Comparison of ENCODE assay signal across 8 cellular contexts in the genomic region with DNA sequence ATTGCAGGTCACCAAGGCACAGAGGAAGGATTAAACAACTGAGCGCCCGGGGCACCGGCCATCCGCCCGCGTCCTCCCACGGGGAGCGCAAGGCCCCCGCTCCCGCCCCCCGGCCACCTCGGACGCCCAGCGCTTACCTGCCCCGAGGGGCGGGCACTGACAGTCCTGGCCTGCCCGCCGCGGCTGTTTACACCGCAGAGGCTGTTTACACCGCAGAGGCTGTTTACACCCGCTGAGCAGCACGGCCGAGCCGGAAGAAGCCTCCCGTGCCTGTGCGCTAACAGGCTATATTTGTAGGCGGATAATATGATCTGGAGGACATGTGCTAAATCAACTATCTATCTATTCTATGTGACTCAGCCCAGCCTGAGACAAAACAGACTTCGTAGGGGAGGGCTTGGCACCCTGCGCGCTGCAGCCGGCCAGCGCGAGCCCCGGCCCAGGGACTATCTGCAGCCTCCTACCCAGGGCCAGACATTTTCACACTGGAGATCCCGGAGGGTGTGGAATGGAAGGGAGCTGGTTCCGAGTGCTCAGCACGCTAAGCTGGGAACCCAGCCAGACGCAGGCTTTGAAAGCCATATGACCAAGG. TPM values are rescaled to one million over a fixed set of nuclear protein-coding genes. Genes with fewer than 3 reads are reported as not detected.
DNase-seq lines count a peak whose midpoint lies in the region; ATAC-seq and TF ChIP-seq lines count a peak whose summit lies in the region.

A gene with protein sequence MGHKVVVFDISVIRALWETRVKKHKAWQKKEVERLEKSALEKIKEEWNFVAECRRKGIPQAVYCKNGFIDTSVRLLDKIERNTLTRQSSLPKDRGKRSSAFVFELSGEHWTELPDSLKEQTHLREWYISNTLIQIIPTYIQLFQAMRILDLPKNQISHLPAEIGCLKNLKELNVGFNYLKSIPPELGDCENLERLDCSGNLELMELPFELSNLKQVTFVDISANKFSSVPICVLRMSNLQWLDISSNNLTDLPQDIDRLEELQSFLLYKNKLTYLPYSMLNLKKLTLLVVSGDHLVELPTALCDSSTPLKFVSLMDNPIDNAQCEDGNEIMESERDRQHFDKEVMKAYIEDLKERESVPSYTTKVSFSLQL (minus strand): TSS at position 263 of the 592 bp plus-strand sequence. CDS start 14,711 bp downstream, outside the sequence.

- H3K36me3 ChIP-seq in smooth muscle cell (ENCODE audit: low read depth) (no peaks in the 10 kb centered on the region), SJCRH30 (no peaks in the 10 kb centered on the region)

- H3F3A ChIP-seq in smooth muscle cell (ENCODE audit: low read depth): no peaks in the 10 kb centered on the region

- H3K9ac ChIP-seq in smooth muscle cell (ENCODE audit: low read depth): peak within 1 kb of the TSS; percentile 37

- H3K27ac ChIP-seq in smooth muscle cell (ENCODE audit: low read depth) (peak within 1 kb of the TSS; percentile 3), SJCRH30 (no peak within 1 kb of the TSS)

- peak within 1 kb of the TSS; percentile 56 for H2AFZ ChIP-seq in smooth muscle cell (ENCODE audit: low read depth)

- DNase-seq in EH (ENCODE audit: low read depth): peak; percentile 72
- peak; percentile 46 to 79 for DNase-seq in cardiac fibroblast (ENCODE audit: low read depth in 2 of 2)
- peak; percentile 59 for DNase-seq in iris pigment epithelial cell (ENCODE audit: low read depth)
- peak; percentile 48 for DNase-seq in smooth muscle cell (lab: John Stamatoyannopoulos, UW; ENCODE audit: unreplicated experiment)
- no peak for DNase-seq in SJCRH30
- DNase-seq in UCSD-AML1 (lab: John Stamatoyannopoulos, UW; ENCODE audit: unreplicated experiment): no peak
- DNase-seq in OCI-M1 (lab: John Stamatoyannopoulos, UW): no peak

- peak within 1 kb of the TSS; percentile 44 to 52 for H3K4me3 ChIP-seq in cardiac fibroblast (replicated peaks in 1 of 2; ENCODE audit: low read depth in 2 of 2, low read length in 2 of 2)
- peak within 1 kb of the TSS; percentile 54 for H3K4me3 ChIP-seq in smooth muscle cell
- H3K4me3 ChIP-seq in SJCRH30: no peak within 1 kb of the TSS

- 1% methylated on average over 29 of the region's 39 CpGs for WGBS in smooth muscle cell (ENCODE audit: low lambda C conversion rate)

- ATAC-seq in SK-N-SH treated with all-trans-retinoic acid at 6 μM for 48 hours: peak; percentile 94

- H3K9me3 ChIP-seq in smooth muscle cell (replicated peaks; ENCODE audit: low read depth) (no peaks in the 10 kb centered on the region), SJCRH30 (replicated peaks) (no peaks in the 10 kb centered on the region)

- TF ChIP-seq CTCF in cardiac fibroblast (IDR thresholded peaks at IDR 0.05; ENCODE audit: low read depth, low read length) (no peak), smooth muscle cell (IDR thresholded peaks at IDR 0.05; ENCODE audit: borderline replicate concordance, insufficient read depth, poor library complexity, severe bottlenecking) (no peak)

- no peaks in the 10 kb centered on the region for H4K20me1 ChIP-seq in smooth muscle cell (ENCODE audit: low read depth)

- no peaks in the 10 kb centered on the region for H3K79me2 ChIP-seq in smooth muscle cell (ENCODE audit: low read depth)

- H3K4me1 ChIP-seq in smooth muscle cell (ENCODE audit: low read depth) (no peaks in the 10 kb centered on the region), SJCRH30 (no peaks in the 10 kb centered on the region)

- H3K4me2 ChIP-seq in smooth muscle cell: peak within 1 kb of the TSS; percentile 89

- H3K27me3 ChIP-seq in smooth muscle cell (ENCODE audit: low read depth): no peaks in the 10 kb centered on the region
- no peaks in the 10 kb centered on the region for H3K27me3 ChIP-seq in SJCRH30

TF ChIP-seq in SK-N-SH treated with all-trans-retinoic acid at 6 μM for 48 hours, 23 proteins besides CTCF, POLR2A, EP300 and RAD21:
- TF ChIP-seq ZFP30 (CRISPR knock-in tag; IDR thresholded peaks at IDR 0.05) (peak; percentile 8; the same call in 1 of the 2 replicates), SNAI2 (CRISPR knock-in tag; IDR thresholded peaks at IDR 0.05) (no peak), ZFP3 (CRISPR knock-in tag; IDR thresholded peaks at IDR 0.05) (no peak), TCF4 (CRISPR knock-in tag; IDR thresholded peaks at IDR 0.05; ENCODE audit: borderline replicate concordance) (peak; percentile 85), ISL1 (CRISPR knock-in tag; IDR thresholded peaks at IDR 0.05) (peak; percentile 47)
- TF ChIP-seq, protein P1, sequence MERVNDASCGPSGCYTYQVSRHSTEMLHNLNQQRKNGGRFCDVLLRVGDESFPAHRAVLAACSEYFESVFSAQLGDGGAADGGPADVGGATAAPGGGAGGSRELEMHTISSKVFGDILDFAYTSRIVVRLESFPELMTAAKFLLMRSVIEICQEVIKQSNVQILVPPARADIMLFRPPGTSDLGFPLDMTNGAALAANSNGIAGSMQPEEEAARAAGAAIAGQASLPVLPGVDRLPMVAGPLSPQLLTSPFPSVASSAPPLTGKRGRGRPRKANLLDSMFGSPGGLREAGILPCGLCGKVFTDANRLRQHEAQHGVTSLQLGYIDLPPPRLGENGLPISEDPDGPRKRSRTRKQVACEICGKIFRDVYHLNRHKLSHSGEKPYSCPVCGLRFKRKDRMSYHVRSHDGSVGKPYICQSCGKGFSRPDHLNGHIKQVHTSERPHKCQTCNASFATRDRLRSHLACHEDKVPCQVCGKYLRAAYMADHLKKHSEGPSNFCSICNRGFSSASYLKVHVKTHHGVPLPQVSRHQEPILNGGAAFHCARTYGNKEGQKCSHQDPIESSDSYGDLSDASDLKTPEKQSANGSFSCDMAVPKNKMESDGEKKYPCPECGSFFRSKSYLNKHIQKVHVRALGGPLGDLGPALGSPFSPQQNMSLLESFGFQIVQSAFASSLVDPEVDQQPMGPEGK (CRISPR knock-in tag; IDR thresholded peaks at IDR 0.05; ENCODE audit: borderline replicate concordance): peak; percentile 74; the same call in 1 of the 2 replicates
- TF ChIP-seq, protein P2, sequence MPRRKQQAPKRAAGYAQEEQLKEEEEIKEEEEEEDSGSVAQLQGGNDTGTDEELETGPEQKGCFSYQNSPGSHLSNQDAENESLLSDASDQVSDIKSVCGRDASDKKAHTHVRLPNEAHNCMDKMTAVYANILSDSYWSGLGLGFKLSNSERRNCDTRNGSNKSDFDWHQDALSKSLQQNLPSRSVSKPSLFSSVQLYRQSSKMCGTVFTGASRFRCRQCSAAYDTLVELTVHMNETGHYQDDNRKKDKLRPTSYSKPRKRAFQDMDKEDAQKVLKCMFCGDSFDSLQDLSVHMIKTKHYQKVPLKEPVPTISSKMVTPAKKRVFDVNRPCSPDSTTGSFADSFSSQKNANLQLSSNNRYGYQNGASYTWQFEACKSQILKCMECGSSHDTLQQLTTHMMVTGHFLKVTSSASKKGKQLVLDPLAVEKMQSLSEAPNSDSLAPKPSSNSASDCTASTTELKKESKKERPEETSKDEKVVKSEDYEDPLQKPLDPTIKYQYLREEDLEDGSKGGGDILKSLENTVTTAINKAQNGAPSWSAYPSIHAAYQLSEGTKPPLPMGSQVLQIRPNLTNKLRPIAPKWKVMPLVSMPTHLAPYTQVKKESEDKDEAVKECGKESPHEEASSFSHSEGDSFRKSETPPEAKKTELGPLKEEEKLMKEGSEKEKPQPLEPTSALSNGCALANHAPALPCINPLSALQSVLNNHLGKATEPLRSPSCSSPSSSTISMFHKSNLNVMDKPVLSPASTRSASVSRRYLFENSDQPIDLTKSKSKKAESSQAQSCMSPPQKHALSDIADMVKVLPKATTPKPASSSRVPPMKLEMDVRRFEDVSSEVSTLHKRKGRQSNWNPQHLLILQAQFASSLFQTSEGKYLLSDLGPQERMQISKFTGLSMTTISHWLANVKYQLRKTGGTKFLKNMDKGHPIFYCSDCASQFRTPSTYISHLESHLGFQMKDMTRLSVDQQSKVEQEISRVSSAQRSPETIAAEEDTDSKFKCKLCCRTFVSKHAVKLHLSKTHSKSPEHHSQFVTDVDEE (CRISPR knock-in tag; IDR thresholded peaks at IDR 0.05): peak; percentile 52; the same call in 1 of the 2 replicates

RNA-seq across cellular contexts. Expression of the gene that starts here (rescaled TPM):
- 1.0 and 2.0 TPM in 2 replicates for total RNA-seq in smooth muscle cell
- 1.7 and 2.7 TPM in 2 replicates for polyA plus RNA-seq in smooth muscle cell
- total RNA-seq in SJCRH30 (2014; rRNA removed; shearing (Covaris generic)): not detected in 2 replicates

Comparison
In these comparisons a context has a peak if more than half of its experiments do, and no peak if none do; other contexts are left out.
1. DNase-seq: peak in EH (single experiment), cardiac fibroblast (2 of 2), iris pigment epithelial cell (single experiment) and smooth muscle cell (single experiment); none in SJCRH30 (0 of 2), UCSD-AML1 (single experiment) and OCI-M1 (single experiment).